In the genomic region with DNA sequence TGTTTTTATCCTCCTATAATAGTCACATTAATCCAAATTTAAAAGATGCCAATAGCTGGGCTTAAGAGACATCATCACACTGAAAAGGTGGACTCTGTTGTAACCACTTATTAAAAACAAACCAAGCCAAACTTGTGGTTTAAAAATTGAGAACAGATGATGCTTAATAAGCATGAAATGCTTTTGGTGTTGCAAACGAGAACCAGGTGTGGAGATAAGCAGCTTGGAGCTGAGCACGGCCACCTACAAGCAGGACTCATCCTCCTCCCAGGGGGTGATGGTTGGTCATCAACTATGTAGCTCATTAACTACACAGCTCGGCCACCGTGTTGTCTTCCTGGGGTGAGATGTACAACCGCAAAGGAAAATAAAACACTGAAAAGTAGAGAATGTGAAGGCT, we compare ENCODE assay signal across 1 cellular context.
TF ChIP-seq lines count a peak whose summit lies in the region.

No MANE protein-coding gene starts in this region.

TF ChIP-seq in WTC11, 78 proteins besides CTCF, POLR2A, EP300 and RAD21 (continued from another document):
- TF ChIP-seq, protein P1, sequence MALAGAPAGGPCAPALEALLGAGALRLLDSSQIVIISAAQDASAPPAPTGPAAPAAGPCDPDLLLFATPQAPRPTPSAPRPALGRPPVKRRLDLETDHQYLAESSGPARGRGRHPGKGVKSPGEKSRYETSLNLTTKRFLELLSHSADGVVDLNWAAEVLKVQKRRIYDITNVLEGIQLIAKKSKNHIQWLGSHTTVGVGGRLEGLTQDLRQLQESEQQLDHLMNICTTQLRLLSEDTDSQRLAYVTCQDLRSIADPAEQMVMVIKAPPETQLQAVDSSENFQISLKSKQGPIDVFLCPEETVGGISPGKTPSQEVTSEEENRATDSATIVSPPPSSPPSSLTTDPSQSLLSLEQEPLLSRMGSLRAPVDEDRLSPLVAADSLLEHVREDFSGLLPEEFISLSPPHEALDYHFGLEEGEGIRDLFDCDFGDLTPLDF (CRISPR knock-in tag; IDR thresholded peaks at IDR 0.05): no peak
TF ChIP-seq in WTC11: peak in this region for 0.
